18 cellular contexts compared by ENCODE assay signal in the genomic region with DNA sequence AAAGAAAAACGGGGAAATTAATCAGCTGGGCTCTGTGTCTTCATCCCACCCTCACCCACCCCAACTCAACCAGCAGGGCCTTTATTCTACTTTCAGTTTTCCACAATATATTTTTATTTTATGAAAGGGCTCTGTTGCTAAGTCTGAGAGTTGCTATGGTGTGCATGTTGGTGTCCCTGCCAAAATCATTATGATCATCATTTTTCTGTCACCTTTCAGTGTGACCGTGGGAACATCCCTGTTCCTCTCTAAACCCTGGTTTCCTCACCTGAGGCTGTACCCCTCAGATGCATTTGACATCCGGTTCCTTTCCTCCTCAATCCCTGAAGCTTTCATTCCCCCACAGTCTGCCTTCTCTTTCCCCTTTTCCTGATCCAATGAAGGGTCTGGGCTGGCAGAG.
A peak's percentile ranks its signal among the peaks of the same experiment; 100 is the strongest.
DNase-seq lines count a peak whose midpoint lies in the region; ATAC-seq and TF ChIP-seq lines count a peak whose summit lies in the region.
"Had no signal": no experiment of that assay in that cellular context is flagged by ENCODE, and none has a peak within 500 bp of the region (broad histone marks: within the 10 kb centered on the region; RNA-seq: fewer than 3 reads in every experiment).

No MANE protein-coding gene starts in this region.

- H3K36me3 ChIP-seq in left ventricle myocardium inferior (no peaks in the 10 kb centered on the region), mammary epithelial cell (ENCODE audit: insufficient read depth, low read length) (no peaks in the 10 kb centered on the region), uterus (no peaks in the 10 kb centered on the region)

- in situ Hi-C loops in mammary epithelial cell (cut with MboI; ENCODE audit: low sequenced_read_pairs in 2 of 2): no loop called here

- H3K4me2 ChIP-seq in mammary epithelial cell (ENCODE audit: insufficient read depth, low read depth, low read length): no peak overlapping the region

- H3K27me3 ChIP-seq in left ventricle myocardium inferior (ENCODE audit: low read depth) (no peaks in the 10 kb centered on the region), mammary epithelial cell (ENCODE audit: insufficient read depth, low read length) (no peaks in the 10 kb centered on the region), uterus (no peaks in the 10 kb centered on the region)

- dilution Hi-C loops in mammary epithelial cell (cut with HindIII; ENCODE audit: low sequenced_read_pairs): no loop called here

- H3K27ac ChIP-seq in left ventricle myocardium inferior (replicated peaks) (peak overlapping the region; percentile 53), mammary epithelial cell (ENCODE audit: insufficient read depth, low read depth, low read length) (no peak overlapping the region), uterus (peak overlapping the region; percentile 59 to 69)

- WGBS in mammary epithelial cell (ENCODE audit: low coverage, missing lambda C conversion rate): 34% methylated on average over 2 of the region's 3 CpGs

- no peaks in the 10 kb centered on the region for H4K20me1 ChIP-seq in mammary epithelial cell (ENCODE audit: insufficient read depth, low read length)

- H3K9ac ChIP-seq in mammary epithelial cell (ENCODE audit: insufficient read depth, low read length): no peak overlapping the region

- H3K27me3 Mint-ChIP-seq in nephron progenitor cell (ENCODE audit: low read depth, poor library complexity): peaks cover 5% of the 10 kb centered on the region

- DNase-seq in left ventricle myocardium inferior (no peak), Right ventricle myocardium superior (no peak), mammary epithelial cell (no peak), nephron progenitor cell (no peak), uterus (no peak), sciatic nerve (ENCODE audit: low spot score) (no peak)
- no peak for DNase-seq in activated CD4-positive, alpha-beta T cell treated with anti-CD3 and anti-CD28 coated beads for 48 hours
- DNase-seq: activated CD4-positive, CD25-positive, alpha-beta regulatory T cell; activated effector memory CD4-positive, alpha-beta T cell treated with Interleukin-2 at 50 U/mL for 16 hours; anterior cingulate cortex; cortex of kidney; hippocampal formation; NCI-H1048; NCI-H2107; stimulated activated CD4-positive, alpha-beta T cell treated with anti-CD3 and anti-CD28 coated beads, Interleukin-12 subunit alpha, Interleukin-12 subunit beta, amount 100 ng/mL, for 4 hours; stimulated activated naive B cell treated with anti-CD40 and anti-IgM and Interleukin-4, amounts not matched to agents 10 μg/mL and 1 μg/mL and 100 μg/mL, for 72 hours had no signal

- H3K36me3 Mint-ChIP-seq in nephron progenitor cell (ENCODE audit: low read depth): no peaks in the 10 kb centered on the region

- H3K4me3 ChIP-seq in left ventricle myocardium inferior: no peak overlapping the region
- no peak overlapping the region for H3K4me3 ChIP-seq in mammary epithelial cell (replicated peaks in 1 of 3; ENCODE audit: insufficient read depth in 1 of 3, low read depth in 2 of 3, low read length in 3 of 3)
- H3K4me3 ChIP-seq in uterus: no peak overlapping the region

- no peak for ATAC-seq in Right ventricle myocardium superior (ENCODE audit: poor library complexity)
- ATAC-seq in sciatic nerve: no peak
- ATAC-seq in esophagus mucosa: no peak

- H3K4me1 ChIP-seq in left ventricle myocardium inferior: peaks cover 32% of the 10 kb centered on the region
- peaks cover 39% of the 10 kb centered on the region for H3K4me1 ChIP-seq in mammary epithelial cell (ENCODE audit: insufficient read depth, low read length)
- peaks cover 0 to 14% of the 10 kb centered on the region in 2 donors for H3K4me1 ChIP-seq in uterus

- H3K4me3 Mint-ChIP-seq in nephron progenitor cell: no peak overlapping the region
- H3K4me3 Mint-ChIP-seq: stimulated activated naive B cell treated with anti-CD40 and anti-IgM and Interleukin-4, amounts not matched to agents 10 μg/mL and 1 μg/mL and 100 μg/mL, for 72 hours; T-helper 1 cell treated with Interleukin-12 subunit alpha and Interleukin-12 subunit beta and Interleukin-4 antibody, amounts not matched to agents 30 μg/mL and 1 μg/mL, for 36 hours had no signal

- peaks cover 89% of the 10 kb centered on the region for H3K4me1 Mint-ChIP-seq in nephron progenitor cell

- H2AFZ ChIP-seq in mammary epithelial cell (ENCODE audit: low read depth, low read length): peak overlapping the region; percentile 48

- TF ChIP-seq POLR2A in uterus (IDR thresholded peaks at IDR 0.05): no peak

- no peaks in the 10 kb centered on the region for H3K9me3 Mint-ChIP-seq in nephron progenitor cell
- H3K9me3 Mint-ChIP-seq: stimulated activated naive B cell treated with anti-CD40 and anti-IgM and Interleukin-4, amounts not matched to agents 10 μg/mL and 1 μg/mL and 100 μg/mL, for 72 hours; T-helper 1 cell treated with Interleukin-12 subunit alpha and Interleukin-12 subunit beta and Interleukin-4 antibody, amounts not matched to agents 30 μg/mL and 1 μg/mL, for 36 hours had no signal

- intact Hi-C loops in left ventricle myocardium inferior (cut with micrococcal nuclease): no loop called here
- intact Hi-C loops in Right ventricle myocardium superior (cut with DNase I): no loop called here
- intact Hi-C loops in mammary epithelial cell (cut with micrococcal nuclease): no loop called here
- intact Hi-C loops in uterus (cut with DNase I; ENCODE audit: low total_unique reads): no loop called here
- intact Hi-C loops in sciatic nerve (cut with DNase I): no loop called here

- TF ChIP-seq CTCF in left ventricle myocardium inferior (IDR thresholded peaks at IDR 0.05; ENCODE audit: borderline replicate concordance) (no peak), mammary epithelial cell (conservative IDR thresholded peaks at IDR 0.05 in 1 of 2, IDR thresholded peaks at IDR 0.05 in 1 of 2; ENCODE audit: extremely low read depth in 1 of 2, insufficient read depth in 1 of 2, low read depth in 1 of 2, low read length in 2 of 2) (no peak), nephron progenitor cell (IDR thresholded peaks at IDR 0.05) (no peak), uterus (IDR thresholded peaks at IDR 0.05) (no peak)

- no TSS peak for BruUV-seq in mammary epithelial cell (replicated peaks; lab: Mats Ljungman, UMichigan)

- no peaks in the 10 kb centered on the region for H3K79me2 ChIP-seq in mammary epithelial cell (ENCODE audit: insufficient read depth, low read length)

- CTCF ChIA-PET in mammary epithelial cell (lab: Charles Lee; ENCODE audit: low non-redundant PET): no interaction called here

- H3K9me3 ChIP-seq in left ventricle myocardium inferior (replicated peaks) (no peaks in the 10 kb centered on the region), mammary epithelial cell (replicated peaks; ENCODE audit: insufficient read depth, low read length) (no peaks in the 10 kb centered on the region), uterus (no peaks in the 10 kb centered on the region)

- peak overlapping the region; percentile 89 for H3K27ac Mint-ChIP-seq in nephron progenitor cell
- H3K27ac Mint-ChIP-seq: stimulated activated naive B cell treated with anti-CD40 and anti-IgM and Interleukin-4, amounts not matched to agents 10 μg/mL and 1 μg/mL and 100 μg/mL, for 72 hours; T-helper 1 cell treated with Interleukin-12 subunit alpha and Interleukin-12 subunit beta and Interleukin-4 antibody, amounts not matched to agents 30 μg/mL and 1 μg/mL, for 36 hours had no signal
